Comparison of ENCODE assay signal across 26 cellular contexts in genomic region chr11:9581556-9582161, GRCh38.
"Had no signal": no experiment of that assay in that cellular context is flagged by ENCODE, and none has a peak within 500 bp of the region (broad histone marks: within the 10 kb centered on the region; RNA-seq: fewer than 3 reads in every experiment).

No MANE protein-coding gene starts in this region.

- H3K9me3 Mint-ChIP-seq: activated CD4-positive, alpha-beta memory T cell treated with anti-CD3 and anti-CD28 coated beads, Interleukin-2, amount 10 ng/mL, durations not matched to agents 7 days and 5 days; activated T-cell treated with anti-CD3 and anti-CD28 coated beads, Interleukin-2, amount 50 U/mL, for 72 hours; brain; immature natural killer cell; naive B cell; stimulated activated memory B cell treated with anti-CD40 and anti-IgM and Interleukin-4, amounts not matched to agents 10 μg/mL and 1 μg/mL and 100 μg/mL, for 72 hours; WTC11 had no signal

- H3K27me3 ChIP-seq: hepatocyte, left lung, sigmoid colon, stomach, transverse colon had no signal

- H3K9me3 ChIP-seq: left lung, sigmoid colon, stomach, transverse colon had no signal

- H3K27ac Mint-ChIP-seq: activated T-cell treated with anti-CD3 and anti-CD28 coated beads, Interleukin-2, amount 50 U/mL, for 72 hours; stimulated activated memory B cell treated with anti-CD40 and anti-IgM and Interleukin-4, amounts not matched to agents 10 μg/mL and 1 μg/mL and 100 μg/mL, for 72 hours had no signal

- H3K27me3 Mint-ChIP-seq: activated CD4-positive, alpha-beta memory T cell treated with anti-CD3 and anti-CD28 coated beads, Interleukin-2, amount 10 ng/mL, durations not matched to agents 7 days and 5 days; brain; naive B cell; stimulated activated memory B cell treated with anti-CD40 and anti-IgM and Interleukin-4, amounts not matched to agents 10 μg/mL and 1 μg/mL and 100 μg/mL, for 72 hours had no signal

- ATAC-seq: activated T-cell treated with anti-CD3 and anti-CD28 coated beads, Interleukin-2, amount 50 U/mL, for 72 hours; esophagus mucosa; left lung; stimulated activated memory B cell treated with anti-CD40 and anti-IgM and Interleukin-4, amounts not matched to agents 10 μg/mL and 1 μg/mL and 100 μg/mL, for 72 hours had no signal

- DNase-seq: activated CD4-positive, alpha-beta memory T cell treated with anti-CD3 and anti-CD28 coated beads, Interleukin-2, amount 10 ng/mL, durations not matched to agents 7 days and 5 days; activated effector memory CD4-positive, alpha-beta T cell treated with Interleukin-2 at 50 U/mL for 16 hours; activated naive CD4-positive, alpha-beta T cell treated with anti-CD3 and anti-CD28 coated beads, Interleukin-2, amount 50 U/mL, for 16 hours; activated T-cell treated with anti-CD3 and anti-CD28 coated beads, Interleukin-2, amount 50 U/mL, for 72 hours; aorta; effector memory CD4-positive, alpha-beta T cell; glutamatergic neuron; immature natural killer cell; left lung; naive B cell; occipital lobe; posterior cingulate gyrus; sigmoid colon; stimulated activated CD4-positive, alpha-beta T cell treated with anti-CD3 and anti-CD28 coated beads, Interleukin-15, amount 100 ng/mL, for 24 hours; stomach; transverse colon had no signal

- H3K27ac ChIP-seq: hepatocyte, left lung, sigmoid colon, stomach, transverse colon had no signal

- H3K4me2 ChIP-seq: hepatocyte, smooth muscle cell had no signal

- H3K4me3 ChIP-seq: hepatocyte, left lung, lung, sigmoid colon, smooth muscle cell, stomach, transverse colon had no signal

- FAIRE-seq: endothelial cell of umbilical vein, frontal cortex, urothelium cell line had no signal

- H2AFZ ChIP-seq: hepatocyte had no signal

- H3K4me3 Mint-ChIP-seq: activated CD4-positive, alpha-beta memory T cell treated with anti-CD3 and anti-CD28 coated beads, Interleukin-2, amount 10 ng/mL, durations not matched to agents 7 days and 5 days; activated T-cell treated with anti-CD3 and anti-CD28 coated beads, Interleukin-2, amount 50 U/mL, for 72 hours; brain; immature natural killer cell; stimulated activated memory B cell treated with anti-CD40 and anti-IgM and Interleukin-4, amounts not matched to agents 10 μg/mL and 1 μg/mL and 100 μg/mL, for 72 hours; WTC11 had no signal
